ENCODE assay signal across 8 cellular contexts in genomic region chr1:32221581-32221979, GRCh38. TPM values are rescaled to one million over a fixed set of nuclear protein-coding genes. Genes with fewer than 3 reads are reported as not detected.
A peak's percentile ranks its signal among the peaks of the same experiment; 100 is the strongest.
DNase-seq lines count a peak whose midpoint lies in the region; ATAC-seq and TF ChIP-seq lines count a peak whose summit lies in the region.

No MANE protein-coding gene starts in this region.

- DNase-seq in GM12865 (ENCODE audit: low read depth): no peak
- no peak for DNase-seq in SK-N-MC (ENCODE audit: low read depth, low spot score)
- DNase-seq in fibroblast of lung (ENCODE audit: low read depth in 2 of 2): no peak
- no peak for DNase-seq in psoas muscle
- DNase-seq in Kasumi-1 (lab: John Stamatoyannopoulos, UW): no peak
- no peak for DNase-seq in iPS-NIHi7 (ENCODE audit: extremely low spot score)

- no peak for ATAC-seq in psoas muscle
- ATAC-seq in HG02870 (IDR thresholded peaks at IDR 0.05; ENCODE audit: unreplicated experiment): no peak
- ATAC-seq in GM19328 (IDR thresholded peaks at IDR 0.05; ENCODE audit: unreplicated experiment): no peak

- 6 to 7% (median 6%) methylated on average over 13 of the region's 13 CpGs for WGBS in psoas muscle, 3 donors

- no peaks in the 10 kb centered on the region for H3K9me3 ChIP-seq in SK-N-MC (ENCODE audit: low read depth, low read length)
- no peaks in the 10 kb centered on the region for H3K9me3 ChIP-seq in fibroblast of lung (ENCODE audit: control insufficient read depth, insufficient read depth, low read depth, low read length)
- no peaks in the 10 kb centered on the region for H3K9me3 ChIP-seq in psoas muscle

- H2AFZ ChIP-seq in fibroblast of lung (ENCODE audit: low read length): peak overlapping the region; percentile 2

- H3K27ac ChIP-seq in SK-N-MC: 0 out of 2 replicates have a peak overlapping the region, but pooled peaks have one; percentile 36
- peak overlapping the region; percentile 100 for H3K27ac ChIP-seq in fibroblast of lung (ENCODE audit: insufficient read depth, low read length)
- H3K27ac ChIP-seq in psoas muscle: peak overlapping the region; percentile 96

- H3K79me2 ChIP-seq in fibroblast of lung (ENCODE audit: control insufficient read depth, insufficient read depth, low read length): peaks cover 33% of the 10 kb centered on the region

- no peaks in the 10 kb centered on the region for H4K20me1 ChIP-seq in fibroblast of lung (ENCODE audit: control insufficient read depth, extremely low read depth, insufficient read depth, low read length)

- H3K4me2 ChIP-seq in fibroblast of lung (ENCODE audit: extremely low read depth, insufficient read depth, low read length): peak overlapping the region; percentile 94

- intact Hi-C loops in psoas muscle (cut with DNase I): no loop called here

- no peak for TF ChIP-seq CTCF in GM12865 (IDR thresholded peaks at IDR 0.05; ENCODE audit: insufficient read depth, low read depth, low read length, missing control alignments)
- TF ChIP-seq CTCF in fibroblast of lung (conservative IDR thresholded peaks at IDR 0.05 in 1 of 2, IDR thresholded peaks at IDR 0.05 in 1 of 2; ENCODE audit: low read depth in 1 of 2, low read length in 2 of 2): no peak
- TF ChIP-seq CTCF in psoas muscle (IDR thresholded peaks at IDR 0.05): no peak

- H3K4me3 ChIP-seq in GM12865 (ENCODE audit: low read depth, low read length) (peak overlapping the region; percentile 89), SK-N-MC (peak overlapping the region; percentile 99), fibroblast of lung (replicated peaks in 1 of 4; ENCODE audit: control extremely low read depth in 1 of 4, insufficient read depth in 1 of 4, low read depth in 3 of 4, low read length in 4 of 4) (peak overlapping the region; percentile 77 to 88 (median 82)), psoas muscle (peak overlapping the region; percentile 95)

- peaks cover 25% of the 10 kb centered on the region for H3K36me3 ChIP-seq in SK-N-MC (ENCODE audit: insufficient read depth, low read length)
- peaks cover 16% of the 10 kb centered on the region for H3K36me3 ChIP-seq in fibroblast of lung (ENCODE audit: control insufficient read depth, insufficient read depth, low read length)
- peaks cover 3 to 67% of the 10 kb centered on the region in 2 donors for H3K36me3 ChIP-seq in psoas muscle (ENCODE audit: insufficient read depth in 1 of 2, low read depth in 1 of 2)

- no peaks in the 10 kb centered on the region for H3K27me3 ChIP-seq in fibroblast of lung (ENCODE audit: control insufficient read depth, insufficient read depth, low read length)
- no peaks in the 10 kb centered on the region for H3K27me3 ChIP-seq in psoas muscle (ENCODE audit: insufficient read depth in 3 of 3, low read length in 2 of 3)

- peaks cover 20% of the 10 kb centered on the region for H3K4me1 ChIP-seq in fibroblast of lung (ENCODE audit: control insufficient read depth, extremely low read depth, insufficient read depth, low read length)
- H3K4me1 ChIP-seq in psoas muscle: peaks cover 25% of the 10 kb centered on the region

- H3K9ac ChIP-seq in SK-N-MC (ENCODE audit: insufficient read length): peak overlapping the region; percentile 98
- H3K9ac ChIP-seq in fibroblast of lung (ENCODE audit: insufficient read depth, low read length): peak overlapping the region; percentile 98

RNA-seq across cellular contexts. Expression of gene TMEM234, which starts 0.6 kb away (rescaled TPM):
- total RNA-seq in fibroblast of lung: 12.1 and 17.5 TPM in 2 replicates
- 15.8 TPM in 2 replicates for polyA plus RNA-seq in fibroblast of lung
- polyA plus RNA-seq in fibroblast of lung (2012): 17.3 and 17.7 TPM in 2 replicates
- 14.8 and 25.6 TPM in 2 replicates for polyA minus RNA-seq in fibroblast of lung (ENCODE audit: low replicate concordance)
- 1 to 10 TPM; 2.6 to 7.7 (median 4.5) TPM for total RNA-seq in psoas muscle
- 1 to 10 TPM; 4.6 to 9.8 (median 7.1) TPM for polyA plus RNA-seq in psoas muscle

RNA-seq across cellular contexts. Expression of gene EIF3I, which starts 0.6 kb away (rescaled TPM):
- total RNA-seq in fibroblast of lung (246 and 277 TPM in 2 replicates), psoas muscle (100 to 1,000 TPM; 174 to 238 (median 189) TPM)
- polyA plus RNA-seq in fibroblast of lung (492 and 721 TPM in 2 replicates), psoas muscle (100 to 1,000 TPM; 260 to 506 (median 336) TPM)
- 257 and 360 TPM in 2 replicates for polyA plus RNA-seq in fibroblast of lung (2012)
- 574 and 681 TPM in 2 replicates for polyA minus RNA-seq in fibroblast of lung (ENCODE audit: low replicate concordance)

RNA-seq across cellular contexts. Expression of gene DCDC2B, which starts 12.7 kb away (rescaled TPM):
- not detected in 2 replicates for total RNA-seq in fibroblast of lung
- not detected in 2 replicates for polyA plus RNA-seq in fibroblast of lung
- 0.06 and 0.12 TPM in 2 replicates for polyA plus RNA-seq in fibroblast of lung (2012)
- polyA minus RNA-seq in fibroblast of lung (ENCODE audit: low replicate concordance): not detected in 2 replicates
- total RNA-seq in psoas muscle: not detected
- under 1 TPM in 1 of 3 donors, not detected in 2; 0.04 TPM for polyA plus RNA-seq in psoas muscle

RNA-seq across cellular contexts. Expression of gene IQCC, which starts 16.1 kb away (rescaled TPM):
- total RNA-seq in fibroblast of lung (1.3 and 2.3 TPM in 2 replicates), psoas muscle (1 to 10 TPM in 1 of 4 donors, under 1 TPM in 3; 0.24 to 1.1 (median 0.59) TPM)
- polyA plus RNA-seq in fibroblast of lung (2.0 and 2.6 TPM in 2 replicates), psoas muscle (1 to 10 TPM in 1 of 3 donors, under 1 TPM in 2; 0.46 to 1.2 (median 0.69) TPM)
- 1.7 and 2.4 TPM in 2 replicates for polyA plus RNA-seq in fibroblast of lung (2012)
- polyA minus RNA-seq in fibroblast of lung (ENCODE audit: low replicate concordance): 0.85 and 3.8 TPM in 2 replicates

RNA-seq across cellular contexts. Expression of gene CCDC28B, which starts 21.2 kb away (rescaled TPM):
- 7.4 and 12.4 TPM in 2 replicates for total RNA-seq in fibroblast of lung
- polyA plus RNA-seq in fibroblast of lung: 9.4 and 10.1 TPM in 2 replicates
- 16.7 and 17.0 TPM in 2 replicates for polyA plus RNA-seq in fibroblast of lung (2012)
- polyA minus RNA-seq in fibroblast of lung (ENCODE audit: low replicate concordance): 5.7 and 6.6 TPM in 2 replicates
- total RNA-seq in psoas muscle: 10 to 100 TPM; 38.7 to 69.2 (median 51.3) TPM
- 10 to 100 TPM; 22.2 to 63.6 (median 44.3) TPM for polyA plus RNA-seq in psoas muscle

Comparison
In these comparisons a context has a peak if more than half of its experiments do, and no peak if none do; other contexts are left out.
1. H3K27ac ChIP-seq: peak in every context shown above with its lines; median percentile 100 in fibroblast of lung; 96 in psoas muscle; 36 in SK-N-MC.